ENCODE assay signal across 8 cellular contexts in the genomic region with DNA sequence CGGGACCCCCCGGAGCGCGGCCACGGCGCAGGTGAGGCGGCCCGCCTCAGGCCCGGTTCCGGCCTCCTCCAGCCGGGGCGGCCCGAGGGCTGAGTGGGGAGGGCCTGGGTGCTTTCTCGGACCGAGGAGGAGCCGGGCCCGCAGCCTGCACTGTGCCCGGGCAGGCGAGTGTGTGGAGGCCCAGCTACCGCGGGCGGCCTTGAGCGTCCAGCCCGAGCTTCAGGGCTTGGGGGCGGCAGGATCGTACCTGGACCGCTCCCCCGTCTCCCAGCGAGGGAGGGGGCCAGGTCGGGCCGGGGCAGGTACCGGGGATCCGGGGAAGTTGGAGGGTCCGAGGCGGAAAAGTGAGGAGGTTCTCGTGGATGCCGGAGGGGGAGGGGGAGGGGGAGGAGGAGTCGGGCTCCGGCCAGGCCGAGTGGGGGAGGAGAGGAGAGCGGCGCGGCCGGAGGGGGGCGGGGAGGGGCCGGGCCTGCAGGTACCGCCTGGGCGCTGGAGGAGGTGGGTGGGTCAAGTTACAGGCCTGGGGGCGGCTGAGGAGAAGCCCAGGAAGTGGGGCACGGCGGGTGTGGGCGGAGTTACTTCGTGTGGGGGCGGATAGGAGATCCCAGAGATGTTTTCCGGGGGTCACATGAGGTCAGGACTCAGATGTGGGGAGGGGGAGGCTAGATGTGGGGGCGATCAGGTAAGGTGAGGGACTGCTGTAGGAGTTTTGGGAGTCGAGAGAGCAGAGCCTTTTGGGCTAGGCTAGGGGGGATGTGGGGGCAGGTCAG. TPM values are rescaled to one million over a fixed set of nuclear protein-coding genes. Genes with fewer than 3 reads are reported as not detected.
DNase-seq lines count a peak whose midpoint lies in the region; ATAC-seq and TF ChIP-seq lines count a peak whose summit lies in the region.

No MANE protein-coding gene starts in this region.

- no peaks in the 10 kb centered on the region for H3K27me3 Mint-ChIP-seq in CD4-positive, alpha-beta T cell
- H3K27me3 Mint-ChIP-seq in activated naive CD4-positive, alpha-beta T cell treated with anti-CD3 and anti-CD28 coated beads for 36 hours (ENCODE audit: low read depth) = no peaks in the 10 kb centered on the region

- H3K4me3 ChIP-seq in right atrium auricular region = peak overlapping the region; percentile 95 to 99
- peak overlapping the region; percentile 83 for H3K4me3 ChIP-seq in retinal pigment epithelial cell (ENCODE audit: low read length)

- H3K4me1 Mint-ChIP-seq in CD4-positive, alpha-beta T cell (ENCODE audit: low read depth) = peaks cover 66% of the 10 kb centered on the region
- H3K4me1 Mint-ChIP-seq in activated naive CD4-positive, alpha-beta T cell treated with anti-CD3 and anti-CD28 coated beads for 36 hours (ENCODE audit: low read depth) = peaks cover 49% of the 10 kb centered on the region

- peaks cover 31% of the 10 kb centered on the region for H3K36me3 Mint-ChIP-seq in CD4-positive, alpha-beta T cell (ENCODE audit: low read depth)
- peaks cover 4% of the 10 kb centered on the region for H3K36me3 Mint-ChIP-seq in activated naive CD4-positive, alpha-beta T cell treated with anti-CD3 and anti-CD28 coated beads for 36 hours (ENCODE audit: low read depth)

- DNase-seq in CD4-positive, alpha-beta T cell = no peak
- DNase-seq in GM19238 (ENCODE audit: insufficient read length, low spot score) = peak; percentile 71
- DNase-seq in NCI-H128 (lab: John Stamatoyannopoulos, UW; ENCODE audit: unreplicated experiment) = peak; percentile 15
- peak; percentile 55 for DNase-seq in activated naive CD4-positive, alpha-beta T cell treated with anti-CD3 and anti-CD28 coated beads for 36 hours
- no peak for DNase-seq in right atrium auricular region (ENCODE audit: low spot score)
- DNase-seq in retinal pigment epithelial cell (ENCODE audit: low read depth) = no peak
- no peak for DNase-seq in GM19240 (ENCODE audit: insufficient read length, low spot score)
- DNase-seq in KG1 (lab: John Stamatoyannopoulos, UW) = no peak

- H3K9me3 Mint-ChIP-seq in CD4-positive, alpha-beta T cell = no peaks in the 10 kb centered on the region
- no peaks in the 10 kb centered on the region for H3K9me3 Mint-ChIP-seq in activated naive CD4-positive, alpha-beta T cell treated with anti-CD3 and anti-CD28 coated beads for 36 hours

- H3K9me3 ChIP-seq in CD4-positive, alpha-beta T cell (ENCODE audit: control insufficient read depth, low read length) = no peaks in the 10 kb centered on the region
- no peaks in the 10 kb centered on the region for H3K9me3 ChIP-seq in right atrium auricular region

- ATAC-seq in CD4-positive, alpha-beta T cell (ENCODE audit: poor library complexity) = no peak

- TF ChIP-seq CTCF in CD4-positive, alpha-beta T cell (IDR thresholded peaks at IDR 0.05) = no peak
- TF ChIP-seq CTCF in right atrium auricular region (IDR thresholded peaks at IDR 0.05) (no peak), retinal pigment epithelial cell (conservative IDR thresholded peaks at IDR 0.05; ENCODE audit: low read depth, low read length) (no peak)

- peak overlapping the region; percentile 84 for H3K4me3 Mint-ChIP-seq in CD4-positive, alpha-beta T cell
- H3K4me3 Mint-ChIP-seq in activated naive CD4-positive, alpha-beta T cell treated with anti-CD3 and anti-CD28 coated beads for 36 hours = peak overlapping the region; percentile 75

- peak overlapping the region; percentile 24 for H3K27ac Mint-ChIP-seq in CD4-positive, alpha-beta T cell
- H3K27ac Mint-ChIP-seq in activated naive CD4-positive, alpha-beta T cell treated with anti-CD3 and anti-CD28 coated beads for 36 hours = peak overlapping the region; percentile 73

- intact Hi-C loops in CD4-positive, alpha-beta T cell (cut with DNase I, micrococcal nuclease) = loop anchor here in 1 of 2 experiments (1.0 to 10.0 kb wide), 2 partner anchors 32 to 656 kb away; a partner anchor contains a TSS
- intact Hi-C loops in activated naive CD4-positive, alpha-beta T cell treated with anti-CD3 and anti-CD28 coated beads for 36 hours (cut with micrococcal nuclease) = loop anchor here (1.0 kb wide), 2 partner anchors 33 to 45 kb away; no protein-coding TSS in a partner anchor

- CTCF ChIA-PET in CD4-positive, alpha-beta T cell (lab: Charles Lee) = interaction anchor here (0.9 to 2.4 kb wide), 6 partner anchors 14 to 153 kb away, joined by 3 to 13 read pairs (median 6); a partner anchor contains a TSS
- CTCF ChIA-PET in activated naive CD4-positive, alpha-beta T cell treated with anti-CD3 and anti-CD28 coated beads for 36 hours (lab: Charles Lee) = interaction anchor here (0.6 to 4.0 kb wide), 5 partner anchors 14 to 154 kb away, joined by 3 to 24 read pairs (median 4); no protein-coding TSS in a partner anchor

- H3K4me1 ChIP-seq in right atrium auricular region = peaks cover 0 to 48% of the 10 kb centered on the region in 2 donors

- POLR2A ChIA-PET in CD4-positive, alpha-beta T cell (lab: Charles Lee) = interaction anchor here (1.2 to 4.7 kb wide), 11 partner anchors 9 to 327 kb away, joined by 3 to 60 read pairs (median 15); a partner anchor contains a TSS

- no peak overlapping the region for H3K27ac ChIP-seq in CD4-positive, alpha-beta T cell (ENCODE audit: low read depth, low read length)
- peak overlapping the region; percentile 53 to 66 for H3K27ac ChIP-seq in right atrium auricular region

- H3K36me3 ChIP-seq in right atrium auricular region = peaks cover 1% of the 10 kb centered on the region

- H3K27me3 ChIP-seq in CD4-positive, alpha-beta T cell (ENCODE audit: control insufficient read depth, insufficient read depth, low read length) = no peaks in the 10 kb centered on the region
- no peaks in the 10 kb centered on the region for H3K27me3 ChIP-seq in right atrium auricular region

RNA-seq across cellular contexts. Expression of a gene that starts 0.5 kb away (rescaled TPM):
- 10 to 100 TPM; 13.0 to 13.5 TPM for total RNA-seq in CD4-positive, alpha-beta T cell
- 10 to 100 TPM; 41.3 to 45.0 TPM for total RNA-seq in activated naive CD4-positive, alpha-beta T cell treated with anti-CD3 and anti-CD28 coated beads for 36 hours
- total RNA-seq in right atrium auricular region = 10 to 100 TPM; 25.4 to 27.3 TPM

RNA-seq across cellular contexts. Expression of a gene that starts 2.1 kb away (rescaled TPM):
- total RNA-seq in CD4-positive, alpha-beta T cell = 10 to 100 TPM; 60.5 to 63.4 TPM
- 10 to 100 TPM; 55.8 to 59.6 TPM for total RNA-seq in activated naive CD4-positive, alpha-beta T cell treated with anti-CD3 and anti-CD28 coated beads for 36 hours
- 10 to 100 TPM; 13.6 to 15.0 TPM for total RNA-seq in right atrium auricular region

RNA-seq across cellular contexts. Expression of a gene that starts 16.0 kb away (rescaled TPM):
- total RNA-seq in CD4-positive, alpha-beta T cell = 1 to 10 TPM; 1.9 to 2.1 TPM
- 1 to 10 TPM; 1.8 to 2.2 TPM for total RNA-seq in activated naive CD4-positive, alpha-beta T cell treated with anti-CD3 and anti-CD28 coated beads for 36 hours
- total RNA-seq in right atrium auricular region = 10 to 100 TPM; 10.2 to 15.3 TPM

RNA-seq across cellular contexts. Expression of a gene that starts 31.6 kb away (rescaled TPM):
- 10 to 100 TPM; 40.9 to 43.9 TPM for total RNA-seq in CD4-positive, alpha-beta T cell
- total RNA-seq in activated naive CD4-positive, alpha-beta T cell treated with anti-CD3 and anti-CD28 coated beads for 36 hours = 10 to 100 TPM; 48.3 to 48.9 TPM
- 10 to 100 TPM; 33.1 to 39.2 TPM for total RNA-seq in right atrium auricular region

RNA-seq across cellular contexts. Expression of a gene that starts 31.6 kb away (rescaled TPM):
- total RNA-seq in CD4-positive, alpha-beta T cell = 100 to 1,000 TPM; 254 to 255 TPM
- 100 to 1,000 TPM; 120 to 123 TPM for total RNA-seq in activated naive CD4-positive, alpha-beta T cell treated with anti-CD3 and anti-CD28 coated beads for 36 hours
- total RNA-seq in right atrium auricular region = 100 to 1,000 TPM in 1 of 2 donors, 10 to 100 TPM in 1; 35.4 to 139 TPM

Comparison
In these comparisons a context has a peak if more than half of its experiments do, and no peak if none do; other contexts are left out.
1. DNase-seq: peak in GM19238 (single experiment), NCI-H128 (single experiment) and activated naive CD4-positive, alpha-beta T cell treated with anti-CD3 and anti-CD28 coated beads for 36 hours (single experiment); none in CD4-positive, alpha-beta T cell (0 of 10), right atrium auricular region (single experiment), retinal pigment epithelial cell (single experiment), GM19240 (single experiment) and KG1 (single experiment).